Comparison of ENCODE assay signal across 8 cellular contexts in genomic region chr1:182389619-182390047, GRCh38. TPM values are rescaled to one million over a fixed set of nuclear protein-coding genes. Genes with fewer than 3 reads are reported as not detected.
DNase-seq lines count a peak whose midpoint lies in the region; ATAC-seq and TF ChIP-seq lines count a peak whose summit lies in the region.

No MANE protein-coding gene starts in this region.

- H3K27me3 Mint-ChIP-seq in CD4-positive, alpha-beta T cell: peaks cover 8% of the 10 kb centered on the region

- peak overlapping the region; percentile 90 for H3K4me3 Mint-ChIP-seq in CD4-positive, alpha-beta T cell

- H3K27me3 ChIP-seq in CD4-positive, alpha-beta T cell (ENCODE audit: control insufficient read depth, insufficient read depth, low read length): no peaks in the 10 kb centered on the region
- no peaks in the 10 kb centered on the region for H3K27me3 ChIP-seq in ascending aorta
- no peaks in the 10 kb centered on the region for H3K27me3 ChIP-seq in kidney epithelial cell (ENCODE audit: control insufficient read depth, insufficient read depth, low read length)

- no peak for ATAC-seq in CD4-positive, alpha-beta T cell (ENCODE audit: poor library complexity)
- ATAC-seq in GM18519 (IDR thresholded peaks at IDR 0.05; ENCODE audit: low FRiP score, unreplicated experiment) (no peak), GM19023 (IDR thresholded peaks at IDR 0.05; ENCODE audit: unreplicated experiment) (no peak), HG02840 (IDR thresholded peaks at IDR 0.05; ENCODE audit: low FRiP score, unreplicated experiment) (no peak)

- H3K36me3 Mint-ChIP-seq in CD4-positive, alpha-beta T cell (ENCODE audit: low read depth): peaks cover 51% of the 10 kb centered on the region

- peaks cover 4 to 16% of the 10 kb centered on the region in 2 donors for H3K4me1 ChIP-seq in ascending aorta

- peaks cover 33% of the 10 kb centered on the region for H3K4me1 Mint-ChIP-seq in CD4-positive, alpha-beta T cell (ENCODE audit: low read depth)

- H3K9me3 Mint-ChIP-seq in CD4-positive, alpha-beta T cell: no peaks in the 10 kb centered on the region

- POLR2A ChIA-PET in CD4-positive, alpha-beta T cell (lab: Charles Lee): interaction anchor here (1.1 to 1.5 kb wide), 2 partner anchors 247 to 301 kb away, joined by 3 read pairs; no protein-coding TSS in a partner anchor

- TF ChIP-seq CTCF in CD4-positive, alpha-beta T cell (IDR thresholded peaks at IDR 0.05): no peak
- TF ChIP-seq CTCF in ascending aorta (IDR thresholded peaks at IDR 0.05) (no peak), kidney epithelial cell (IDR thresholded peaks at IDR 0.05; ENCODE audit: insufficient read depth, low read length, poor library complexity, severe bottlenecking) (no peak)

- CTCF ChIA-PET in CD4-positive, alpha-beta T cell (lab: Charles Lee): interaction anchor here (1.0 to 1.4 kb wide), 2 partner anchors 246 to 309 kb away, joined by 3 to 10 read pairs; no protein-coding TSS in a partner anchor

- peak overlapping the region; percentile 90 to 92 for H3K4me3 ChIP-seq in ascending aorta
- H3K4me3 ChIP-seq in kidney epithelial cell (ENCODE audit: low read depth, low read length): peak overlapping the region; percentile 87

- peak overlapping the region; percentile 83 for H3K27ac Mint-ChIP-seq in CD4-positive, alpha-beta T cell

- intact Hi-C loops in CD4-positive, alpha-beta T cell (cut with DNase I, micrococcal nuclease): loop anchor here (5.0 to 10.0 kb wide), 3 partner anchors 362 to 1195 kb away; partner anchors contain the start of gene NPL (in 1 of the 2)
- intact Hi-C loops in ascending aorta (cut with DNase I): loop anchor here (2.0 to 10.0 kb wide), 6 partner anchors 41 to 1235 kb away; partner anchors contain the start of genes NPL and SMG7

- H3K9me3 ChIP-seq in CD4-positive, alpha-beta T cell (ENCODE audit: control insufficient read depth, low read length): no peaks in the 10 kb centered on the region
- H3K9me3 ChIP-seq in ascending aorta: no peaks in the 10 kb centered on the region

- H3K27ac ChIP-seq in CD4-positive, alpha-beta T cell (ENCODE audit: low read depth, low read length): no peak overlapping the region
- H3K27ac ChIP-seq in ascending aorta: peak overlapping the region; percentile 94 to 98

- no peak for DNase-seq in CD4-positive, alpha-beta T cell
- peak; percentile 38 to 55 for DNase-seq in Kasumi-1 (lab: John Stamatoyannopoulos, UW)
- peak in 1 of 2 donors; percentile 71 for DNase-seq in ascending aorta (ENCODE audit: low spot score in 2 of 2)
- DNase-seq in kidney epithelial cell (ENCODE audit: low read depth): no peak
- DNase-seq in superior temporal gyrus (ENCODE audit: extremely low spot score): peak; percentile 68

- H3K36me3 ChIP-seq in ascending aorta: peaks cover 44 to 56% of the 10 kb centered on the region in 2 donors
- H3K36me3 ChIP-seq in kidney epithelial cell (ENCODE audit: control insufficient read depth, insufficient read depth, low read length): no peaks in the 10 kb centered on the region

RNA-seq across cellular contexts. Expression of gene GLUL, which starts 2.0 kb away (rescaled TPM):
- total RNA-seq in CD4-positive, alpha-beta T cell: 10 to 100 TPM; 60.4 to 64.0 TPM
- 1,017 TPM for total RNA-seq in ascending aorta
- 161 and 175 TPM in 2 replicates for total RNA-seq in kidney epithelial cell

RNA-seq across cellular contexts. Expression of gene TEDDM1, which starts 10.8 kb away (rescaled TPM):
- total RNA-seq in CD4-positive, alpha-beta T cell: not detected
- not detected for total RNA-seq in ascending aorta
- not detected in 2 replicates for total RNA-seq in kidney epithelial cell

Comparison
In these comparisons a context has a peak if more than half of its experiments do, and no peak if none do; other contexts are left out.
1. DNase-seq: peak in Kasumi-1 (2 of 2) and superior temporal gyrus (single experiment); none in CD4-positive, alpha-beta T cell (0 of 10) and kidney epithelial cell (single experiment).